2 cellular contexts compared by ENCODE assay signal in genomic region chr7:90469554-90469953, GRCh38.
TF ChIP-seq lines count a peak whose summit lies in the region.

PTTG1IP2 (plus strand) TSS chr7:90469639; CDS start chr7:90469787, 148 bp downstream.

TF ChIP-seq in SK-N-SH, 30 proteins besides CTCF, POLR2A, EP300 and RAD21 (continued from another document):
- TF ChIP-seq RXRA (IDR thresholded peaks at IDR 0.05; ENCODE audit: borderline replicate concordance, low read depth), result no peak
- no peak for TF ChIP-seq FOXJ3 (CRISPR knock-in tag; IDR thresholded peaks at IDR 0.05)
- no peak for TF ChIP-seq ZBTB33 (IDR thresholded peaks at IDR 0.05; ENCODE audit: borderline replicate concordance, low read depth)
- TF ChIP-seq, protein P1, sequence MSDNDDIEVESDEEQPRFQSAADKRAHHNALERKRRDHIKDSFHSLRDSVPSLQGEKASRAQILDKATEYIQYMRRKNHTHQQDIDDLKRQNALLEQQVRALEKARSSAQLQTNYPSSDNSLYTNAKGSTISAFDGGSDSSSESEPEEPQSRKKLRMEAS (IDR thresholded peaks at IDR 0.05; ENCODE audit: low read depth), result no peak
- TF ChIP-seq CHD2 (IDR thresholded peaks at IDR 0.05; ENCODE audit: low read length, partially characterized antibody), result no peak
- TF ChIP-seq NFIC (IDR thresholded peaks at IDR 0.05; ENCODE audit: borderline replicate concordance), result no peak
- no peak for TF ChIP-seq MEF2A (IDR thresholded peaks at IDR 0.05; ENCODE audit: borderline replicate concordance, low read depth)
- TF ChIP-seq JUND (IDR thresholded peaks at IDR 0.05), result no peak
- no peak for TF ChIP-seq POLR2AphosphoS5 (IDR thresholded peaks at IDR 0.05; ENCODE audit: low read depth, low read length)
- TF ChIP-seq TAF1 (IDR thresholded peaks at IDR 0.05; ENCODE audit: borderline replicate concordance, low read depth, low read length), result no peak
- TF ChIP-seq YY1 (IDR thresholded peaks at IDR 0.05; ENCODE audit: low read depth), result no peak

TF ChIP-seq in SK-N-SH treated with all-trans-retinoic acid at 6 μM for 48 hours, 23 proteins besides CTCF, POLR2A, EP300 and RAD21 (continued from another document):
- TF ChIP-seq, protein P2, sequence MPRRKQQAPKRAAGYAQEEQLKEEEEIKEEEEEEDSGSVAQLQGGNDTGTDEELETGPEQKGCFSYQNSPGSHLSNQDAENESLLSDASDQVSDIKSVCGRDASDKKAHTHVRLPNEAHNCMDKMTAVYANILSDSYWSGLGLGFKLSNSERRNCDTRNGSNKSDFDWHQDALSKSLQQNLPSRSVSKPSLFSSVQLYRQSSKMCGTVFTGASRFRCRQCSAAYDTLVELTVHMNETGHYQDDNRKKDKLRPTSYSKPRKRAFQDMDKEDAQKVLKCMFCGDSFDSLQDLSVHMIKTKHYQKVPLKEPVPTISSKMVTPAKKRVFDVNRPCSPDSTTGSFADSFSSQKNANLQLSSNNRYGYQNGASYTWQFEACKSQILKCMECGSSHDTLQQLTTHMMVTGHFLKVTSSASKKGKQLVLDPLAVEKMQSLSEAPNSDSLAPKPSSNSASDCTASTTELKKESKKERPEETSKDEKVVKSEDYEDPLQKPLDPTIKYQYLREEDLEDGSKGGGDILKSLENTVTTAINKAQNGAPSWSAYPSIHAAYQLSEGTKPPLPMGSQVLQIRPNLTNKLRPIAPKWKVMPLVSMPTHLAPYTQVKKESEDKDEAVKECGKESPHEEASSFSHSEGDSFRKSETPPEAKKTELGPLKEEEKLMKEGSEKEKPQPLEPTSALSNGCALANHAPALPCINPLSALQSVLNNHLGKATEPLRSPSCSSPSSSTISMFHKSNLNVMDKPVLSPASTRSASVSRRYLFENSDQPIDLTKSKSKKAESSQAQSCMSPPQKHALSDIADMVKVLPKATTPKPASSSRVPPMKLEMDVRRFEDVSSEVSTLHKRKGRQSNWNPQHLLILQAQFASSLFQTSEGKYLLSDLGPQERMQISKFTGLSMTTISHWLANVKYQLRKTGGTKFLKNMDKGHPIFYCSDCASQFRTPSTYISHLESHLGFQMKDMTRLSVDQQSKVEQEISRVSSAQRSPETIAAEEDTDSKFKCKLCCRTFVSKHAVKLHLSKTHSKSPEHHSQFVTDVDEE (CRISPR knock-in tag; IDR thresholded peaks at IDR 0.05), result no peak
- no peak for TF ChIP-seq PPARA (CRISPR knock-in tag; IDR thresholded peaks at IDR 0.05; ENCODE audit: borderline replicate concordance)
- TF ChIP-seq ARNTL (CRISPR knock-in tag; IDR thresholded peaks at IDR 0.05; ENCODE audit: borderline replicate concordance, low read depth), result no peak
- TF ChIP-seq, protein P3, sequence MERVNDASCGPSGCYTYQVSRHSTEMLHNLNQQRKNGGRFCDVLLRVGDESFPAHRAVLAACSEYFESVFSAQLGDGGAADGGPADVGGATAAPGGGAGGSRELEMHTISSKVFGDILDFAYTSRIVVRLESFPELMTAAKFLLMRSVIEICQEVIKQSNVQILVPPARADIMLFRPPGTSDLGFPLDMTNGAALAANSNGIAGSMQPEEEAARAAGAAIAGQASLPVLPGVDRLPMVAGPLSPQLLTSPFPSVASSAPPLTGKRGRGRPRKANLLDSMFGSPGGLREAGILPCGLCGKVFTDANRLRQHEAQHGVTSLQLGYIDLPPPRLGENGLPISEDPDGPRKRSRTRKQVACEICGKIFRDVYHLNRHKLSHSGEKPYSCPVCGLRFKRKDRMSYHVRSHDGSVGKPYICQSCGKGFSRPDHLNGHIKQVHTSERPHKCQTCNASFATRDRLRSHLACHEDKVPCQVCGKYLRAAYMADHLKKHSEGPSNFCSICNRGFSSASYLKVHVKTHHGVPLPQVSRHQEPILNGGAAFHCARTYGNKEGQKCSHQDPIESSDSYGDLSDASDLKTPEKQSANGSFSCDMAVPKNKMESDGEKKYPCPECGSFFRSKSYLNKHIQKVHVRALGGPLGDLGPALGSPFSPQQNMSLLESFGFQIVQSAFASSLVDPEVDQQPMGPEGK (CRISPR knock-in tag; IDR thresholded peaks at IDR 0.05; ENCODE audit: borderline replicate concordance), result no peak
- TF ChIP-seq ZNF8 (CRISPR knock-in tag; IDR thresholded peaks at IDR 0.05), result no peak
TF ChIP-seq in SK-N-SH treated with all-trans-retinoic acid at 6 μM for 48 hours: peak in this region for 0.
